In the genomic region with DNA sequence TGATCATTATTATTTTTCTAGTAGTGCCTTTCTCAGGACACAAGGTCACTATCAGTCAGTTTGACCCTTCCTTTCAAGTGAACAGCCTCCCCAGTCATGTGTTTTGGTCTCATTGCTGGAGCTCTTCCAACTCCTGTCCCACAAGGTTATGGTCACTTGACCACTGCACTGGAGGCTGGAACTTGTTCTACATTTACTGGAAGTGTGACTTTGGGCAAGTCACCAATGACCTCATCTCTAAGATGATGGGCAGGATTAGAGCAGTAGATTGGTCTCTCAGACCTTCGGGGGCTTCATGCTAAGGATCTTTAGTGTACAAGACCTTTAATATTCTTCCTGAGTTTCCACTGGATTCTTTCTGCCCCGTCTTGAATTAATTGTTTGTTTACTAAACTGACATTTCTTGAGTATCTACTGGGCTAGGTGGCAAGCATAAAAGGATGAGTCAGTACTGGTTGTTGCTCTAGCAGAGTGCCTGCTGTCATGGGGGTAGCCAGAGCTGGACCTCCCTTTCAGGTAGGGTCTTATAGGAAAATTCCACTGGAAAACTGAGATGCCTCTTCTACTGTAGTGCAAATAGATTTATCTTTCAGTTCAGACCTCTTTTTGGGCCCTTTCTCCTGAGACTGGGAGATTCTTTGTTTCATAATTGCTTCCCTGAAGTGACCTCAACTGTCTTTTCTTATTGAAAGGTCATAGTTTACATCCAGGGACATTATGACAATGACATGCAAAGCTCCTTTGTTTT, we compare ENCODE assay signal across 3 cellular contexts.
A peak's percentile ranks its signal among the peaks of the same experiment; 100 is the strongest.
TF ChIP-seq lines count a peak whose summit lies in the region.

No MANE protein-coding gene starts in this region.

TF ChIP-seq in A549, 52 proteins besides CTCF, POLR2A, EP300 and RAD21:
- TF ChIP-seq CEBPB (IDR thresholded peaks at IDR 0.05) (no peak), NFE2L2 (conservative IDR thresholded peaks at IDR 0.05; ENCODE audit: low read length) (no peak), FOSL2 (IDR thresholded peaks at IDR 0.05) (no peak), FOSL2 (CRISPR knock-in tag; IDR thresholded peaks at IDR 0.05) (0 out of 2 replicates have a peak, but pooled peaks have one; percentile 13)

TF ChIP-seq in HCT116, 20 proteins besides CTCF, POLR2A, EP300 and RAD21:
- TF ChIP-seq, protein P1, sequence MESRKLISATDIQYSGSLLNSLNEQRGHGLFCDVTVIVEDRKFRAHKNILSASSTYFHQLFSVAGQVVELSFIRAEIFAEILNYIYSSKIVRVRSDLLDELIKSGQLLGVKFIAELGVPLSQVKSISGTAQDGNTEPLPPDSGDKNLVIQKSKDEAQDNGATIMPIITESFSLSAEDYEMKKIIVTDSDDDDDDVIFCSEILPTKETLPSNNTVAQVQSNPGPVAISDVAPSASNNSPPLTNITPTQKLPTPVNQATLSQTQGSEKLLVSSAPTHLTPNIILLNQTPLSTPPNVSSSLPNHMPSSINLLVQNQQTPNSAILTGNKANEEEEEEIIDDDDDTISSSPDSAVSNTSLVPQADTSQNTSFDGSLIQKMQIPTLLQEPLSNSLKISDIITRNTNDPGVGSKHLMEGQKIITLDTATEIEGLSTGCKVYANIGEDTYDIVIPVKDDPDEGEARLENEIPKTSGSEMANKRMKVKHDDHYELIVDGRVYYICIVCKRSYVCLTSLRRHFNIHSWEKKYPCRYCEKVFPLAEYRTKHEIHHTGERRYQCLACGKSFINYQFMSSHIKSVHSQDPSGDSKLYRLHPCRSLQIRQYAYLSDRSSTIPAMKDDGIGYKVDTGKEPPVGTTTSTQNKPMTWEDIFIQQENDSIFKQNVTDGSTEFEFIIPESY (IDR thresholded peaks at IDR 0.05; ENCODE audit: extremely low read depth, insufficient replicate concordance, low read length): no peak
- TF ChIP-seq FOSL1 (IDR thresholded peaks at IDR 0.05; ENCODE audit: low read depth): 0 out of 2 replicates have a peak, but pooled peaks have one; percentile 3
- TF ChIP-seq ELF1 (IDR thresholded peaks at IDR 0.05; ENCODE audit: borderline replicate concordance, low read depth): no peak
- no peak for TF ChIP-seq ZNF274 (IDR thresholded peaks at IDR 0.05; ENCODE audit: low read depth, low read length)
- TF ChIP-seq SIN3A (IDR thresholded peaks at IDR 0.05; ENCODE audit: low read depth): no peak
- TF ChIP-seq, protein P2, sequence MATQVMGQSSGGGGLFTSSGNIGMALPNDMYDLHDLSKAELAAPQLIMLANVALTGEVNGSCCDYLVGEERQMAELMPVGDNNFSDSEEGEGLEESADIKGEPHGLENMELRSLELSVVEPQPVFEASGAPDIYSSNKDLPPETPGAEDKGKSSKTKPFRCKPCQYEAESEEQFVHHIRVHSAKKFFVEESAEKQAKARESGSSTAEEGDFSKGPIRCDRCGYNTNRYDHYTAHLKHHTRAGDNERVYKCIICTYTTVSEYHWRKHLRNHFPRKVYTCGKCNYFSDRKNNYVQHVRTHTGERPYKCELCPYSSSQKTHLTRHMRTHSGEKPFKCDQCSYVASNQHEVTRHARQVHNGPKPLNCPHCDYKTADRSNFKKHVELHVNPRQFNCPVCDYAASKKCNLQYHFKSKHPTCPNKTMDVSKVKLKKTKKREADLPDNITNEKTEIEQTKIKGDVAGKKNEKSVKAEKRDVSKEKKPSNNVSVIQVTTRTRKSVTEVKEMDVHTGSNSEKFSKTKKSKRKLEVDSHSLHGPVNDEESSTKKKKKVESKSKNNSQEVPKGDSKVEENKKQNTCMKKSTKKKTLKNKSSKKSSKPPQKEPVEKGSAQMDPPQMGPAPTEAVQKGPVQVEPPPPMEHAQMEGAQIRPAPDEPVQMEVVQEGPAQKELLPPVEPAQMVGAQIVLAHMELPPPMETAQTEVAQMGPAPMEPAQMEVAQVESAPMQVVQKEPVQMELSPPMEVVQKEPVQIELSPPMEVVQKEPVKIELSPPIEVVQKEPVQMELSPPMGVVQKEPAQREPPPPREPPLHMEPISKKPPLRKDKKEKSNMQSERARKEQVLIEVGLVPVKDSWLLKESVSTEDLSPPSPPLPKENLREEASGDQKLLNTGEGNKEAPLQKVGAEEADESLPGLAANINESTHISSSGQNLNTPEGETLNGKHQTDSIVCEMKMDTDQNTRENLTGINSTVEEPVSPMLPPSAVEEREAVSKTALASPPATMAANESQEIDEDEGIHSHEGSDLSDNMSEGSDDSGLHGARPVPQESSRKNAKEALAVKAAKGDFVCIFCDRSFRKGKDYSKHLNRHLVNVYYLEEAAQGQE (IDR thresholded peaks at IDR 0.05; ENCODE audit: low read depth): no peak
- TF ChIP-seq YY1 (IDR thresholded peaks at IDR 0.05; ENCODE audit: extremely low read depth, insufficient replicate concordance, low read depth, low read length): no peak

TF ChIP-seq in GM12878, 131 proteins besides CTCF, POLR2A, EP300 and RAD21:
- TF ChIP-seq SREBF2 (IDR thresholded peaks at IDR 0.05; ENCODE audit: low read length): no peak
- TF ChIP-seq, protein P3, sequence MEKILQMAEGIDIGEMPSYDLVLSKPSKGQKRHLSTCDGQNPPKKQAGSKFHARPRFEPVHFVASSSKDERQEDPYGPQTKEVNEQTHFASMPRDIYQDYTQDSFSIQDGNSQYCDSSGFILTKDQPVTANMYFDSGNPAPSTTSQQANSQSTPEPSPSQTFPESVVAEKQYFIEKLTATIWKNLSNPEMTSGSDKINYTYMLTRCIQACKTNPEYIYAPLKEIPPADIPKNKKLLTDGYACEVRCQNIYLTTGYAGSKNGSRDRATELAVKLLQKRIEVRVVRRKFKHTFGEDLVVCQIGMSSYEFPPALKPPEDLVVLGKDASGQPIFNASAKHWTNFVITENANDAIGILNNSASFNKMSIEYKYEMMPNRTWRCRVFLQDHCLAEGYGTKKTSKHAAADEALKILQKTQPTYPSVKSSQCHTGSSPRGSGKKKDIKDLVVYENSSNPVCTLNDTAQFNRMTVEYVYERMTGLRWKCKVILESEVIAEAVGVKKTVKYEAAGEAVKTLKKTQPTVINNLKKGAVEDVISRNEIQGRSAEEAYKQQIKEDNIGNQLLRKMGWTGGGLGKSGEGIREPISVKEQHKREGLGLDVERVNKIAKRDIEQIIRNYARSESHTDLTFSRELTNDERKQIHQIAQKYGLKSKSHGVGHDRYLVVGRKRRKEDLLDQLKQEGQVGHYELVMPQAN (conservative IDR thresholded peaks at IDR 0.05): no peak
